In the genomic region with DNA sequence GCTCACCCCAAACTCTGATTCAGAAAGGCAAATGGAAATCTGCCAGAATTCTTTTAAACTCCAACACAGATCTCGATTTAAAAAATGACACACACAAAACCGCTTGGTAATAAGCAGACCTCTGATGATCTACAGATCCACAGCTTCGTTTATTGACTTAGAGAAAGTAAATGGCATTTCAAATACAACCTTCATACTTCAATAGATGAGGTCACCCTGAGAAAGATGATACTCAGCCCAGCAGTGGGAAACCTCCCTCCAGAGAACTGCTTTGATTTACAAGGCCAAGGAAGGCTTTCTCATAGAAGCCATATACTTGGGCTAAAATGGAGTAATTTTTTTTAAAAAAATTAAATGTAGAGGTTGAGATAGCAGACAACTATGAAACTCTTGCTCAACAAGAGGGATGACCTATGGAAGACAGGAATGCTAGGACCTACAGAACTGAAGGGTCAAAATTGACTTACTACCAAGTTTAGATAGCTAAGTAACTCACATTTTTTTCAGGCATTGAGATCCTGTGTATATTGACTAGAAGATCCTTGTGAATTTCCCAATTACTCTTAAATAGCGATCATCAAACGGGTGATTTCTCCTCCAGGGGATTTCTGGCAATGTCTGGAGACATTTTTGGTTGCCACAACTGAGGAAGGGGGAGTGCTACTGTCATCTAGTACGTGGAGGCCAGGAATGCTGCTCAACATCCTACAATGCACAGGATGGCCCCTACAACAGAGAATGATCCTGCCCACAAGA, we compare ENCODE assay signal across 11 cellular contexts.
DNase-seq lines count a peak whose midpoint lies in the region; ATAC-seq and TF ChIP-seq lines count a peak whose summit lies in the region.
"Had no signal": no experiment of that assay in that cellular context is flagged by ENCODE, and none has a peak within 500 bp of the region (broad histone marks: within the 10 kb centered on the region; RNA-seq: fewer than 3 reads in every experiment).

No MANE protein-coding gene starts in this region.

- H3K27ac Mint-ChIP-seq in activated CD4-positive, alpha-beta T cell treated with anti-CD3 and anti-CD28 coated beads for 36 hours, result peak overlapping the region; percentile 10
- H3K27ac Mint-ChIP-seq in type B pancreatic cell, result peak overlapping the region; percentile 22

- CTCF ChIA-PET in activated CD4-positive, alpha-beta T cell treated with anti-CD3 and anti-CD28 coated beads for 36 hours (lab: Charles Lee), result interaction anchor here (0.7 to 1.2 kb wide), 2 partner anchors 9 to 10 kb away, joined by 3 to 4 read pairs; no protein-coding TSS in a partner anchor
- CTCF ChIA-PET in GM10248 (lab: Yijun Ruan, JAX), result interaction anchor here (1.2 to 2.4 kb wide), 3 partner anchors 10 to 75 kb away, joined by 4 to 8 read pairs (median 5); no protein-coding TSS in a partner anchor

- intact Hi-C loops in activated CD4-positive, alpha-beta T cell treated with anti-CD3 and anti-CD28 coated beads for 36 hours (cut with DNase I, micrococcal nuclease), result no loop called here

- peaks cover 82% of the 10 kb centered on the region for H3K4me1 Mint-ChIP-seq in activated CD4-positive, alpha-beta T cell treated with anti-CD3 and anti-CD28 coated beads for 36 hours
- peaks cover 45% of the 10 kb centered on the region for H3K4me1 Mint-ChIP-seq in type B pancreatic cell (ENCODE audit: unreplicated experiment)

- ATAC-seq in activated CD4-positive, alpha-beta T cell treated with anti-CD3 and anti-CD28 coated beads for 36 hours, result no peak
- no peak for ATAC-seq in GM21576 (IDR thresholded peaks at IDR 0.05; ENCODE audit: unreplicated experiment)

- peaks cover 63% of the 10 kb centered on the region for H3K36me3 Mint-ChIP-seq in activated CD4-positive, alpha-beta T cell treated with anti-CD3 and anti-CD28 coated beads for 36 hours (ENCODE audit: low read depth)
- peaks cover 11% of the 10 kb centered on the region for H3K36me3 Mint-ChIP-seq in type B pancreatic cell

- POLR2A ChIA-PET in activated CD4-positive, alpha-beta T cell treated with anti-CD3 and anti-CD28 coated beads for 36 hours (lab: Charles Lee), result interaction anchor here (0.6 to 1.0 kb wide), 3 partner anchors 53 to 576 kb away, joined by 3 to 6 read pairs (median 4); no protein-coding TSS in a partner anchor
- POLR2A ChIA-PET in GM10248 (lab: Yijun Ruan, JAX), result no interaction called here

- DNase-seq in activated CD4-positive, alpha-beta T cell treated with anti-CD3 and anti-CD28 coated beads for 36 hours, result no peak
- no peak for DNase-seq in activated CD4-positive, alpha-beta T cell treated with anti-CD3 and anti-CD28 coated beads for 4 hours
- DNase-seq in RKO (ENCODE audit: low spot score) (peak; percentile 7), fibroblast of mammary gland (ENCODE audit: low read depth) (peak; percentile 98), type B pancreatic cell (ENCODE audit: extremely low spot score, unreplicated experiment) (no peak), epidermal melanocyte (ENCODE audit: insufficient read length, low spot score) (no peak), GM10248 (ENCODE audit: extremely low spot score) (no peak)
- DNase-seq: AML-193; effector memory CD4-positive, alpha-beta T cell had no signal

- no peaks in the 10 kb centered on the region for H3K9me3 Mint-ChIP-seq in activated CD4-positive, alpha-beta T cell treated with anti-CD3 and anti-CD28 coated beads for 36 hours (ENCODE audit: low read depth)
- H3K9me3 Mint-ChIP-seq in type B pancreatic cell, result no peaks in the 10 kb centered on the region

- no peaks in the 10 kb centered on the region for H3K27me3 Mint-ChIP-seq in activated CD4-positive, alpha-beta T cell treated with anti-CD3 and anti-CD28 coated beads for 36 hours
- peaks cover 27% of the 10 kb centered on the region for H3K27me3 Mint-ChIP-seq in type B pancreatic cell

- TF ChIP-seq CTCF in fibroblast of mammary gland (conservative IDR thresholded peaks at IDR 0.05; ENCODE audit: control insufficient read depth, insufficient read depth, low read depth, low read length), result no peak
- TF ChIP-seq CTCF in type B pancreatic cell (conservative IDR thresholded peaks at IDR 0.05), result no peak
- no peak for TF ChIP-seq CTCF in GM10248 (IDR thresholded peaks at IDR 0.05; ENCODE audit: control extremely low read depth, extremely low read depth, low read depth, missing control alignments)

- H3K4me3 Mint-ChIP-seq in activated CD4-positive, alpha-beta T cell treated with anti-CD3 and anti-CD28 coated beads for 36 hours, result no peak overlapping the region
- peak overlapping the region; percentile 32 for H3K4me3 Mint-ChIP-seq in type B pancreatic cell

- no peak overlapping the region for H3K4me3 ChIP-seq in fibroblast of mammary gland (ENCODE audit: control insufficient read depth, low read depth, low read length)
- H3K4me3 ChIP-seq: SJCRH30 had no signal

Comparison
In these comparisons a context has a peak if more than half of its experiments do, and no peak if none do; other contexts are left out.
1. DNase-seq: peak in RKO (single experiment) and fibroblast of mammary gland (single experiment); none in activated CD4-positive, alpha-beta T cell treated with anti-CD3 and anti-CD28 coated beads for 36 hours (single experiment), activated CD4-positive, alpha-beta T cell treated with anti-CD3 and anti-CD28 coated beads for 4 hours (0 of 2), type B pancreatic cell (single experiment), epidermal melanocyte (single experiment) and GM10248 (single experiment).